ENCODE assay signal across 39 cellular contexts in genomic region chr10:62149621-62150020, GRCh38.
"Had no signal": no experiment of that assay in that cellular context is flagged by ENCODE, and none has a peak within 500 bp of the region (broad histone marks: within the 10 kb centered on the region; RNA-seq: fewer than 3 reads in every experiment).

No MANE protein-coding gene starts in this region.

- H3K27me3 ChIP-seq: ascending aorta, cardiac muscle cell had no signal

- H3K9me3 ChIP-seq: ascending aorta had no signal

- H3K27ac ChIP-seq: ascending aorta, cardiac muscle cell, WERI-Rb-1 had no signal

- H3K4me3 ChIP-seq: ascending aorta, cardiac muscle cell had no signal

- H3K27ac Mint-ChIP-seq: activated CD4-positive, alpha-beta memory T cell treated with anti-CD3 and anti-CD28 coated beads, Interleukin-2, amount 10 ng/mL, durations not matched to agents 7 days and 5 days; activated CD4-positive, alpha-beta T cell treated with anti-CD3 and anti-CD28 coated beads for 36 hours; activated CD4-positive, alpha-beta T cell treated with anti-CD3 and anti-CD28 coated beads, Interleukin-2, amount 10 ng/mL, durations not matched to agents 7 days and 5 days; activated CD8-positive, alpha-beta memory T cell treated with anti-CD3 and anti-CD28 coated beads, Interleukin-2, amount 10 ng/mL, durations not matched to agents 7 days and 5 days; activated CD8-positive, alpha-beta T cell treated with anti-CD3 and anti-CD28 coated beads, Interleukin-2, amount 10 ng/mL, durations not matched to agents 7 days and 5 days; activated naive CD4-positive, alpha-beta T cell treated with anti-CD3 and anti-CD28 coated beads, Interleukin-2, amount 10 ng/mL, durations not matched to agents 7 days and 5 days; activated naive CD4-positive, alpha-beta T cell treated with anti-CD3 and anti-CD28 coated beads, Interleukin-2, amount 50 U/mL, for 24 hours; activated naive CD8-positive, alpha-beta T cell; activated naive CD8-positive, alpha-beta T cell treated with anti-CD3 and anti-CD28 coated beads, Interleukin-2, amount 10 ng/mL, durations not matched to agents 7 days and 5 days; activated naive CD8-positive, alpha-beta T cell treated with anti-CD3 and anti-CD28 coated beads, Interleukin-2, amount 50 U/mL, for 24 hours; activated T-cell treated with anti-CD3 and anti-CD28 coated beads, Interleukin-2, amount 50 U/mL, for 24 hours; activated T-helper 2 cell treated with anti-CD3 and anti-CD28 coated beads, Interferon-gamma antibody, Interleukin-2, Interleukin-4, amounts not matched to agents 10 μg/mL and 5 μg/mL and 100 μg/mL, durations not matched to agents 14 hours and 24 hours and 36 hours; brain; T-helper 1 cell treated with Interleukin-12 subunit alpha and Interleukin-12 subunit beta and Interleukin-4 antibody, amounts not matched to agents 30 μg/mL and 1 μg/mL, for 36 hours; T-helper 2 cell treated with Interferon-gamma antibody and Interleukin-4, amounts not matched to agents 5 μg/mL and 100 μg/mL, for 36 hours; WTC11 had no signal

- H3K4me3 Mint-ChIP-seq: activated CD4-positive, alpha-beta memory T cell treated with anti-CD3 and anti-CD28 coated beads, Interleukin-2, amount 10 ng/mL, durations not matched to agents 7 days and 5 days; activated CD4-positive, alpha-beta T cell treated with anti-CD3 and anti-CD28 coated beads for 36 hours; activated CD4-positive, alpha-beta T cell treated with anti-CD3 and anti-CD28 coated beads, Interleukin-2, amount 10 ng/mL, durations not matched to agents 7 days and 5 days; activated CD8-positive, alpha-beta memory T cell treated with anti-CD3 and anti-CD28 coated beads, Interleukin-2, amount 10 ng/mL, durations not matched to agents 7 days and 5 days; activated CD8-positive, alpha-beta T cell treated with anti-CD3 and anti-CD28 coated beads, Interleukin-2, amount 10 ng/mL, durations not matched to agents 7 days and 5 days; activated naive CD4-positive, alpha-beta T cell treated with anti-CD3 and anti-CD28 coated beads, Interleukin-2, amount 10 ng/mL, durations not matched to agents 7 days and 5 days; activated naive CD4-positive, alpha-beta T cell treated with anti-CD3 and anti-CD28 coated beads, Interleukin-2, amount 50 U/mL, for 24 hours; activated naive CD8-positive, alpha-beta T cell; activated naive CD8-positive, alpha-beta T cell treated with anti-CD3 and anti-CD28 coated beads, Interleukin-2, amount 10 ng/mL, durations not matched to agents 7 days and 5 days; activated naive CD8-positive, alpha-beta T cell treated with anti-CD3 and anti-CD28 coated beads, Interleukin-2, amount 50 U/mL, for 24 hours; activated T-cell treated with anti-CD3 and anti-CD28 coated beads, Interleukin-2, amount 50 U/mL, for 24 hours; brain; central memory CD8-positive, alpha-beta T cell; T-helper 1 cell treated with Interleukin-12 subunit alpha and Interleukin-12 subunit beta and Interleukin-4 antibody, amounts not matched to agents 30 μg/mL and 1 μg/mL, for 36 hours; T-helper 2 cell treated with Interferon-gamma antibody and Interleukin-4, amounts not matched to agents 5 μg/mL and 100 μg/mL, for 36 hours; WTC11 had no signal

- H3K4me1 ChIP-seq: ascending aorta had no signal

- H3K36me3 ChIP-seq: ascending aorta, cardiac muscle cell, WERI-Rb-1 had no signal

- H3K9me3 Mint-ChIP-seq: activated naive CD4-positive, alpha-beta T cell treated with anti-CD3 and anti-CD28 coated beads, Interleukin-2, amount 50 U/mL, for 24 hours; central memory CD8-positive, alpha-beta T cell had no signal

- FAIRE-seq: bronchial epithelial cell had no signal

- H3K27me3 Mint-ChIP-seq: activated CD4-positive, alpha-beta memory T cell treated with anti-CD3 and anti-CD28 coated beads, Interleukin-2, amount 10 ng/mL, durations not matched to agents 7 days and 5 days; activated CD4-positive, alpha-beta T cell treated with anti-CD3 and anti-CD28 coated beads for 36 hours; activated CD4-positive, alpha-beta T cell treated with anti-CD3 and anti-CD28 coated beads, Interleukin-2, amount 10 ng/mL, durations not matched to agents 7 days and 5 days; activated CD8-positive, alpha-beta memory T cell treated with anti-CD3 and anti-CD28 coated beads, Interleukin-2, amount 10 ng/mL, durations not matched to agents 7 days and 5 days; activated naive CD4-positive, alpha-beta T cell treated with anti-CD3 and anti-CD28 coated beads, Interleukin-2, amount 10 ng/mL, durations not matched to agents 7 days and 5 days; activated naive CD4-positive, alpha-beta T cell treated with anti-CD3 and anti-CD28 coated beads, Interleukin-2, amount 50 U/mL, for 24 hours; activated naive CD8-positive, alpha-beta T cell; activated naive CD8-positive, alpha-beta T cell treated with anti-CD3 and anti-CD28 coated beads, Interleukin-2, amount 10 ng/mL, durations not matched to agents 7 days and 5 days; activated naive CD8-positive, alpha-beta T cell treated with anti-CD3 and anti-CD28 coated beads, Interleukin-2, amount 50 U/mL, for 24 hours; activated T-cell treated with anti-CD3 and anti-CD28 coated beads, Interleukin-2, amount 50 U/mL, for 24 hours; brain; central memory CD8-positive, alpha-beta T cell had no signal

- H3K36me3 Mint-ChIP-seq: activated naive CD4-positive, alpha-beta T cell treated with anti-CD3 and anti-CD28 coated beads, Interleukin-2, amount 50 U/mL, for 24 hours; brain; WTC11 had no signal

- DNase-seq: activated CD4-positive, alpha-beta memory T cell treated with anti-CD3 and anti-CD28 coated beads, Interleukin-2, amount 10 ng/mL, durations not matched to agents 7 days and 5 days; activated CD4-positive, alpha-beta T cell treated with anti-CD3 and anti-CD28 coated beads for 1 hour; activated CD4-positive, alpha-beta T cell treated with anti-CD3 and anti-CD28 coated beads for 36 hours; activated CD4-positive, alpha-beta T cell treated with anti-CD3 and anti-CD28 coated beads for 48 hours; activated CD4-positive, alpha-beta T cell treated with anti-CD3 and anti-CD28 coated beads, Interleukin-2, amount 10 ng/mL, durations not matched to agents 7 days and 5 days; activated CD4-positive, alpha-beta T cell treated with anti-CD3 and anti-CD28 coated beads, Interleukin-2, amount 50 U/mL, for 48 hours; activated CD4-positive, CD25-positive, alpha-beta regulatory T cell; activated CD8-positive, alpha-beta memory T cell treated with anti-CD3 and anti-CD28 coated beads for 24 hours; activated CD8-positive, alpha-beta memory T cell treated with anti-CD3 and anti-CD28 coated beads, Interleukin-2, amount 10 ng/mL, durations not matched to agents 7 days and 5 days; activated CD8-positive, alpha-beta memory T cell treated with anti-CD3 and anti-CD28 coated beads, Interleukin-2, amount 50 U/mL, for 48 hours; activated CD8-positive, alpha-beta T cell treated with anti-CD3 and anti-CD28 coated beads, Interleukin-2, amount 10 ng/mL, durations not matched to agents 7 days and 5 days; activated effector memory CD4-positive, alpha-beta T cell treated with Interleukin-2 at 50 U/mL for 16 hours; activated gamma-delta T cell; activated naive CD4-positive, alpha-beta T cell treated with anti-CD3 and anti-CD28 coated beads, Interleukin-2, amount 10 ng/mL, durations not matched to agents 7 days and 5 days; activated naive CD4-positive, alpha-beta T cell treated with Interleukin-2 at 50 U/mL for 16 hours; activated naive CD8-positive, alpha-beta T cell treated with anti-CD3 and anti-CD28 coated beads, Interleukin-2, amount 10 ng/mL, durations not matched to agents 7 days and 5 days; activated naive CD8-positive, alpha-beta T cell treated with anti-CD3 and anti-CD28 coated beads, Interleukin-2, amount 50 U/mL, for 24 hours; activated T-cell treated with anti-CD3 and anti-CD28 coated beads, Interleukin-2, amount 50 U/mL, for 24 hours; activated T-cell treated with anti-CD3 and anti-CD28 coated beads, Interleukin-2, amount 50 U/mL, for 48 hours; amygdala; anterior cingulate cortex; caudate nucleus; SW 1271; T-helper 1 cell; T-helper 2 cell; T-helper 9 cell; WERI-Rb-1 had no signal

- ATAC-seq: activated CD4-positive, alpha-beta T cell treated with anti-CD3 and anti-CD28 coated beads for 36 hours; activated CD4-positive, CD25-positive, alpha-beta regulatory T cell treated with anti-CD3 and anti-CD28 coated beads, Interleukin-2, amount 50 U/mL, for 24 hours; activated CD8-positive, alpha-beta memory T cell treated with anti-CD3 and anti-CD28 coated beads, Interleukin-2, amount 10 ng/mL, durations not matched to agents 7 days and 5 days; activated CD8-positive, alpha-beta T cell treated with anti-CD3 and anti-CD28 coated beads, Interleukin-2, amount 10 ng/mL, durations not matched to agents 7 days and 5 days; activated naive CD8-positive, alpha-beta T cell treated with anti-CD3 and anti-CD28 coated beads, Interleukin-2, amount 50 U/mL, for 24 hours; WTC11 had no signal

- H3K4me1 Mint-ChIP-seq: activated CD4-positive, alpha-beta memory T cell treated with anti-CD3 and anti-CD28 coated beads, Interleukin-2, amount 10 ng/mL, durations not matched to agents 7 days and 5 days; brain; WTC11 had no signal
